19 cellular contexts compared by ENCODE assay signal in the genomic region with DNA sequence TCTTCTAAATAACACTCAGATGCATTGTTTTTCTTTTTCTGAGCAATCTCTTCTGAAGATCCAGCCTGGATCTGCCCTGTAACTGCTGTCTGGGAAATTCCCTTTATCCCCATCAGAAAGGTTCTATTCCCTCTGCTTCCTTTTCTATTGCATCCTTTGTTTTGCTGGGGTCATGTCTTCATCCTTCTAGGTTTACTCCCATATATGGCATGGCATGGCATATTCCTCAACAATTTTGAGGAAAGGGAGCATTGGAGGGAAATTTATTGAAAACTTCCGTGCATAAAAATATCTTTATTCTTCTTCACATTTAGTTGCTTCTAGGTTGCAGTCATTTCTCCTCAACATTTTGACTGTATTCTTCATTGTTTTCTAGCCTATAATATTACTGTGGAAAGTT. TPM values are rescaled to one million over a fixed set of nuclear protein-coding genes. Genes with fewer than 3 reads are reported as not detected.
DNase-seq lines count a peak whose midpoint lies in the region; ATAC-seq and TF ChIP-seq lines count a peak whose summit lies in the region.
"Had no signal": no experiment of that assay in that cellular context is flagged by ENCODE, and none has a peak within 500 bp of the region (broad histone marks: within the 10 kb centered on the region; RNA-seq: fewer than 3 reads in every experiment).

No MANE protein-coding gene starts in this region.

- no peaks in the 10 kb centered on the region for H3K9me3 Mint-ChIP-seq in Calu3 (ENCODE audit: low read depth, unreplicated experiment)
- H3K9me3 Mint-ChIP-seq in CD4-positive, alpha-beta T cell = no peaks in the 10 kb centered on the region

- no peak overlapping the region for H2AFZ ChIP-seq in PC-3 (ENCODE audit: low read length)
- H2AFZ ChIP-seq: GM23248 had no signal

- peak overlapping the region; percentile 38 for H3K9ac ChIP-seq in PC-3 (ENCODE audit: low read length)
- H3K9ac ChIP-seq: BLaER1, GM23248 had no signal

- no peaks in the 10 kb centered on the region for H3K79me2 ChIP-seq in PC-3 (ENCODE audit: low read length)

- DNase-seq in Calu3 (no peak), PC-3 (no peak), dermis blood vessel endothelial cell (peak; percentile 38), medulla oblongata (ENCODE audit: extremely low spot score) (no peak)
- DNase-seq in CD4-positive, alpha-beta T cell = no peak
- DNase-seq: CD4-positive, CD25-positive, alpha-beta regulatory T cell; CD8-positive, alpha-beta memory T cell; DMS53; DMS79 treated with DMSO at 0.1 percent for 48 hours; GF-D8; GM23248 had no signal

- intact Hi-C loops in Calu3 (cut with micrococcal nuclease; ENCODE audit: unreplicated experiment) = loop anchor here (5.0 kb wide), 1 partner anchor 213 kb away; no protein-coding TSS in a partner anchor
- intact Hi-C loops in PC-3 (cut with micrococcal nuclease) = loop anchor here (1.0 to 10.0 kb wide), 7 partner anchors 12 to 412 kb away; partner anchors contain the start of gene TNFRSF21
- intact Hi-C loops in CD4-positive, alpha-beta T cell (cut with DNase I, micrococcal nuclease) = no loop called here

- H3K4me3 ChIP-seq in PC-3 (ENCODE audit: low read length) = no peak overlapping the region
- H3K4me3 ChIP-seq: BLaER1, GM23248, HAP-1 had no signal

- ATAC-seq in PC-3 = no peak
- no peak for ATAC-seq in GM19351 (IDR thresholded peaks at IDR 0.05; ENCODE audit: unreplicated experiment)
- no peak for ATAC-seq in CD4-positive, alpha-beta T cell (ENCODE audit: poor library complexity)

- peaks cover 15% of the 10 kb centered on the region for H3F3A ChIP-seq in PC-3 (ENCODE audit: low read length, unreplicated experiment)

- BruUV-seq in Calu3 (replicated peaks; lab: Mats Ljungman, UMichigan) (no TSS peak), PC-3 (replicated peaks; lab: Mats Ljungman, UMichigan) (no TSS peak)

- peaks cover 74% of the 10 kb centered on the region for H3K4me1 ChIP-seq in PC-3 (ENCODE audit: insufficient read depth, low read length)
- H3K4me1 ChIP-seq: BLaER1, HAP-1 had no signal

- CTCF ChIA-PET in Calu3 (lab: Charles Lee) = interaction anchor here (1.7 kb wide), 1 partner anchor 52 kb away, joined by 6 read pairs; no protein-coding TSS in a partner anchor
- CTCF ChIA-PET in PC-3 (lab: Charles Lee) = no interaction called here
- CTCF ChIA-PET in CD4-positive, alpha-beta T cell (lab: Charles Lee) = no interaction called here

- H3K9me3 ChIP-seq in PC-3 (ENCODE audit: low read length) = no peaks in the 10 kb centered on the region
- H3K9me3 ChIP-seq in CD4-positive, alpha-beta T cell (ENCODE audit: control insufficient read depth, low read length) = no peaks in the 10 kb centered on the region
- H3K9me3 ChIP-seq: BLaER1, HAP-1 had no signal

- H3K9me2 ChIP-seq in PC-3 (replicated peaks; ENCODE audit: low read length) = no peaks in the 10 kb centered on the region

- H3K4me2 ChIP-seq in PC-3 (ENCODE audit: low read length) = peak overlapping the region; percentile 30; the same call in 1 of the 2 replicates
- H3K4me2 ChIP-seq: BLaER1 had no signal

- peak overlapping the region; percentile 84 for H3K27ac ChIP-seq in PC-3 (ENCODE audit: low read length)
- no peak overlapping the region for H3K27ac ChIP-seq in CD4-positive, alpha-beta T cell (ENCODE audit: low read depth, low read length)
- H3K27ac ChIP-seq: 22Rv1, BLaER1, C4-2B, GM23248 had no signal

- peak overlapping the region; percentile 18 for H3K27ac Mint-ChIP-seq in Calu3 (ENCODE audit: unreplicated experiment)
- H3K27ac Mint-ChIP-seq in CD4-positive, alpha-beta T cell = no peak overlapping the region
- H3K27ac Mint-ChIP-seq: B cell; CD8-positive, alpha-beta memory T cell had no signal

- H3K36me3 ChIP-seq in PC-3 (ENCODE audit: low read depth, low read length) = peaks cover 8% of the 10 kb centered on the region; the same call in 1 of the 2 replicates
- H3K36me3 ChIP-seq: BLaER1, HAP-1 had no signal

- no peaks in the 10 kb centered on the region for H3K27me3 ChIP-seq in PC-3 (ENCODE audit: low read length)
- H3K27me3 ChIP-seq in CD4-positive, alpha-beta T cell (ENCODE audit: control insufficient read depth, insufficient read depth, low read length) = no peaks in the 10 kb centered on the region
- H3K27me3 ChIP-seq: BLaER1 had no signal

- TF ChIP-seq CTCF in Calu3 (IDR thresholded peaks at IDR 0.05; ENCODE audit: unreplicated experiment) (no peak), PC-3 (conservative IDR thresholded peaks at IDR 0.05; ENCODE audit: low read depth, low read length) (no peak)
- TF ChIP-seq CTCF in CD4-positive, alpha-beta T cell (IDR thresholded peaks at IDR 0.05) = no peak

- H3K36me3 Mint-ChIP-seq in Calu3 (ENCODE audit: insufficient read depth, unreplicated experiment) = peaks cover 20% of the 10 kb centered on the region
- H3K36me3 Mint-ChIP-seq in CD4-positive, alpha-beta T cell (ENCODE audit: low read depth) = no peaks in the 10 kb centered on the region
- H3K36me3 Mint-ChIP-seq: CD4-positive, CD25-positive, alpha-beta regulatory T cell; CD8-positive, alpha-beta memory T cell had no signal

- no peaks in the 10 kb centered on the region for H3K27me3 Mint-ChIP-seq in Calu3 (ENCODE audit: unreplicated experiment)
- peaks cover 7% of the 10 kb centered on the region for H3K27me3 Mint-ChIP-seq in CD4-positive, alpha-beta T cell

- POLR2A ChIA-PET in PC-3 (lab: Charles Lee; ENCODE audit: unreplicated experiment) = interaction anchor here (0.6 to 0.8 kb wide), 2 partner anchors 13 to 40 kb away, joined by 3 to 5 read pairs; no protein-coding TSS in a partner anchor
- POLR2A ChIA-PET in CD4-positive, alpha-beta T cell (lab: Charles Lee) = no interaction called here

- H3K4me3 Mint-ChIP-seq in Calu3 (ENCODE audit: low read depth, unreplicated experiment) = no peak overlapping the region
- no peak overlapping the region for H3K4me3 Mint-ChIP-seq in CD4-positive, alpha-beta T cell
- H3K4me3 Mint-ChIP-seq: B cell; CD4-positive, CD25-positive, alpha-beta regulatory T cell; CD8-positive, alpha-beta memory T cell had no signal

- H4K20me1 ChIP-seq in PC-3 (ENCODE audit: low read length) = no peaks in the 10 kb centered on the region
- H4K20me1 ChIP-seq: BLaER1 had no signal

- peaks cover 72% of the 10 kb centered on the region for H3K4me1 Mint-ChIP-seq in Calu3 (ENCODE audit: low read depth, unreplicated experiment)
- H3K4me1 Mint-ChIP-seq in CD4-positive, alpha-beta T cell (ENCODE audit: low read depth) = no peaks in the 10 kb centered on the region
- H3K4me1 Mint-ChIP-seq: B cell; CD4-positive, CD25-positive, alpha-beta regulatory T cell; CD8-positive, alpha-beta memory T cell had no signal

RNA-seq across cellular contexts. Expression of gene ADGRF1, which starts 47.2 kb away (rescaled TPM):
- total RNA-seq in Calu3 (2022) = 256 and 313 TPM in 2 replicates
- 82.6 and 104 TPM in 2 replicates for total RNA-seq in PC-3 (2014; rRNA removed)
- total RNA-seq in dermis blood vessel endothelial cell = under 0.01 TPM in 1 of 2 replicates, not detected in the other
- not detected for total RNA-seq in CD4-positive, alpha-beta T cell
- total RNA-seq: B cell; CD4-positive, CD25-positive, alpha-beta regulatory T cell; CD8-positive, alpha-beta memory T cell; Daoy; G401; GM23248 had no signal

Comparison
In these comparisons a context has a peak if more than half of its experiments do, and no peak if none do; other contexts are left out.
1. RNA of gene ADGRF1, which starts 47.2 kb away (total RNA-seq): 256 to 313 TPM in Calu3 and 82.6 to 104 TPM in PC-3; under 0.01 TPM in dermis blood vessel endothelial cell and not detected in CD4-positive, alpha-beta T cell; every median in the first group is over 10 times any median in the second.
2. intact Hi-C loops: an anchor here in Calu3 (5.0 kb wide) and PC-3 (1.0 to 10.0 kb wide); none called in CD4-positive, alpha-beta T cell.